In genomic region chr2:234178309-234179030, GRCh38 we compare ENCODE assay signal across 14 cellular contexts.
DNase-seq lines count a peak whose midpoint lies in the region; ATAC-seq, FAIRE-seq and TF ChIP-seq lines count a peak whose summit lies in the region.
"Had no signal": no experiment of that assay in that cellular context is flagged by ENCODE, and none has a peak within 500 bp of the region (broad histone marks: within the 10 kb centered on the region; RNA-seq: fewer than 3 reads in every experiment).

No MANE protein-coding gene starts in this region.

- intact Hi-C loops in Calu3 (cut with micrococcal nuclease; ENCODE audit: unreplicated experiment) (no loop called here), HCT116 (cut with micrococcal nuclease) (no loop called here), left lung (cut with DNase I) (no loop called here), kidney (cut with DNase I) (no loop called here)

- RAD21 ChIA-PET in HCT116 (lab: Charles Lee; ENCODE audit: low non-redundant PET in 1 of 2, low total read pairs in 2 of 2, uncharacterized antibody in 2 of 2, unreplicated experiment in 2 of 2) = interaction anchor here in 1 of 2 experiments (0.7 kb wide), 1 partner anchor 24 kb away, joined by 4 read pairs; no protein-coding TSS in a partner anchor

- H3K4me3 Mint-ChIP-seq in Calu3 (ENCODE audit: low read depth, unreplicated experiment) = no peak overlapping the region
- H3K4me3 Mint-ChIP-seq in astrocyte (ENCODE audit: unreplicated experiment) = no peak overlapping the region
- H3K4me3 Mint-ChIP-seq: effector memory CD8-positive, alpha-beta T cell; naive thymus-derived CD4-positive, alpha-beta T cell had no signal

- no peaks in the 10 kb centered on the region for H3K9me3 Mint-ChIP-seq in Calu3 (ENCODE audit: low read depth, unreplicated experiment)
- no peaks in the 10 kb centered on the region for H3K9me3 Mint-ChIP-seq in astrocyte (ENCODE audit: unreplicated experiment)
- H3K9me3 Mint-ChIP-seq: activated naive CD4-positive, alpha-beta T cell treated with anti-CD3 and anti-CD28 coated beads, Interleukin-2, amount 50 U/mL, for 72 hours; effector memory CD8-positive, alpha-beta T cell had no signal

- H3K79me2 ChIP-seq in HCT116 (ENCODE audit: insufficient read depth, low read length) = no peaks in the 10 kb centered on the region
- H3K79me2 ChIP-seq in astrocyte (ENCODE audit: insufficient read depth, low read length) = no peaks in the 10 kb centered on the region

- no peaks in the 10 kb centered on the region for H3K9me2 ChIP-seq in HCT116 (ENCODE audit: insufficient read depth)

- H3K9me3 ChIP-seq in HCT116 (ENCODE audit: control insufficient read depth in 1 of 2, insufficient read depth in 1 of 2, low read depth in 1 of 2, low read length in 2 of 2) (no peaks in the 10 kb centered on the region), astrocyte (ENCODE audit: insufficient read depth, low read depth, low read length) (no peaks in the 10 kb centered on the region), left lung (no peaks in the 10 kb centered on the region), kidney (ENCODE audit: control insufficient read depth in 1 of 2, low read length in 2 of 2) (no peaks in the 10 kb centered on the region), WERI-Rb-1 (ENCODE audit: severe bottlenecking) (no peaks in the 10 kb centered on the region)
- H3K9me3 ChIP-seq: HAP-1 had no signal

- H3K27ac ChIP-seq in HCT116 (ENCODE audit: low read depth, low read length) (no peak overlapping the region), astrocyte (ENCODE audit: low read depth, low read length) (no peak overlapping the region), left lung (no peak overlapping the region), kidney (ENCODE audit: low read depth in 2 of 2, low read length in 2 of 2) (no peak overlapping the region), WERI-Rb-1 (no peak overlapping the region)

- POLR2A ChIA-PET in HCT116 (lab: Charles Lee) = no interaction called here

- H3K9ac ChIP-seq in HCT116 (ENCODE audit: low read length) (no peak overlapping the region), astrocyte (ENCODE audit: low read length) (no peak overlapping the region), kidney (ENCODE audit: low read length in 2 of 2) (no peak overlapping the region)

- H3K27ac Mint-ChIP-seq in Calu3 (ENCODE audit: unreplicated experiment) = no peak overlapping the region
- H3K27ac Mint-ChIP-seq in astrocyte (ENCODE audit: unreplicated experiment) = peak overlapping the region; percentile 6
- H3K27ac Mint-ChIP-seq: effector memory CD8-positive, alpha-beta T cell had no signal

- H3K36me3 Mint-ChIP-seq in Calu3 (ENCODE audit: insufficient read depth, unreplicated experiment) (no peaks in the 10 kb centered on the region), astrocyte (ENCODE audit: low read depth, unreplicated experiment) (no peaks in the 10 kb centered on the region)
- H3K36me3 Mint-ChIP-seq: activated naive CD4-positive, alpha-beta T cell treated with anti-CD3 and anti-CD28 coated beads, Interleukin-2, amount 50 U/mL, for 72 hours had no signal

- H3K4me1 Mint-ChIP-seq in Calu3 (ENCODE audit: low read depth, unreplicated experiment) (peaks cover 14% of the 10 kb centered on the region), astrocyte (ENCODE audit: low read depth, unreplicated experiment) (peaks cover 5% of the 10 kb centered on the region)

- FAIRE-seq in astrocyte (lab: Jason Lieb, UNC) (no peak), kidney (lab: Jason Lieb, UNC) (no peak)

- TF ChIP-seq POLR2A in HCT116 (IDR thresholded peaks at IDR 0.05; ENCODE audit: borderline replicate concordance, extremely low read depth, insufficient read depth, insufficient read length) = no peak

- CTCF ChIA-PET in Calu3 (lab: Charles Lee) = interaction anchor here (1.0 kb wide), 1 partner anchor 25 kb away, joined by 3 read pairs; no protein-coding TSS in a partner anchor
- CTCF ChIA-PET in HCT116 (lab: Charles Lee) = interaction anchor here (0.7 kb wide), 1 partner anchor 41 kb away, joined by 4 read pairs; no protein-coding TSS in a partner anchor

- BruUV-seq in Calu3 (replicated peaks; lab: Mats Ljungman, UMichigan) (no TSS peak), HCT116 (replicated peaks; lab: Mats Ljungman, UMichigan) (no TSS peak)

- TF ChIP-seq CTCF in Calu3 (IDR thresholded peaks at IDR 0.05; ENCODE audit: unreplicated experiment) (no peak), HCT116 (IDR thresholded peaks at IDR 0.05 in 2 of 3, conservative IDR thresholded peaks at IDR 0.05 in 1 of 3; ENCODE audit: borderline replicate concordance in 1 of 3, insufficient read depth in 1 of 3, low read depth in 2 of 3, low read length in 2 of 3) (no peak), astrocyte (IDR thresholded peaks at IDR 0.05; ENCODE audit: insufficient read depth, low read depth, low read length) (no peak), left lung (IDR thresholded peaks at IDR 0.05) (no peak), kidney (IDR thresholded peaks at IDR 0.05; ENCODE audit: borderline replicate concordance, extremely low read depth, insufficient read depth) (no peak), WERI-Rb-1 (IDR thresholded peaks at IDR 0.05; ENCODE audit: low read depth, low read length) (no peak)

- H3K36me3 ChIP-seq in HCT116 (ENCODE audit: control insufficient read depth in 1 of 2, insufficient read depth in 2 of 2, low read length in 2 of 2) (no peaks in the 10 kb centered on the region), astrocyte (ENCODE audit: insufficient read depth, low read length) (no peaks in the 10 kb centered on the region), left lung (no peaks in the 10 kb centered on the region), kidney (ENCODE audit: control insufficient read depth in 1 of 2, insufficient read depth in 2 of 2, low read length in 2 of 2) (no peaks in the 10 kb centered on the region), WERI-Rb-1 (no peaks in the 10 kb centered on the region)
- H3K36me3 ChIP-seq: HAP-1 had no signal

- H3K4me2 ChIP-seq in HCT116 (ENCODE audit: low read length) = no peak overlapping the region
- peak overlapping the region; percentile 7 for H3K4me2 ChIP-seq in astrocyte (ENCODE audit: low read length)

- peak; percentile 66 for DNase-seq in Calu3
- no peak for DNase-seq in HCT116 (ENCODE audit: low read depth, low spot score)
- DNase-seq in astrocyte (ENCODE audit: low read depth) = peak; percentile 58
- peak; percentile 43 to 78 for DNase-seq in left lung
- DNase-seq in kidney = no peak
- no peak for DNase-seq in WERI-Rb-1
- DNase-seq in GDM1 (lab: John Stamatoyannopoulos, UW) = no peak
- DNase-seq: activated CD4-positive, alpha-beta T cell treated with anti-CD3 and anti-CD28 coated beads, Interleukin-2, amount 50 U/mL, for 48 hours; DMS 273 treated with DMSO at 0.1 percent for 48 hours; effector memory CD8-positive, alpha-beta T cell; naive thymus-derived CD4-positive, alpha-beta T cell had no signal

- H3K4me1 ChIP-seq in HCT116 (ENCODE audit: control insufficient read depth in 1 of 2, insufficient read depth in 2 of 2, low read length in 2 of 2) (no peaks in the 10 kb centered on the region; a peak in 1 of 4 replicates), astrocyte (ENCODE audit: insufficient read depth, low read length) (no peaks in the 10 kb centered on the region), left lung (no peaks in the 10 kb centered on the region), kidney (ENCODE audit: control insufficient read depth in 1 of 2, insufficient read depth in 1 of 2, low read depth in 1 of 2, low read length in 2 of 2) (no peaks in the 10 kb centered on the region)
- H3K4me1 ChIP-seq: HAP-1 had no signal

- H3K27me3 ChIP-seq in HCT116 (ENCODE audit: insufficient read depth, low read length) (peaks cover 23% of the 10 kb centered on the region), astrocyte (ENCODE audit: insufficient read depth, low read length) (no peaks in the 10 kb centered on the region), left lung (peaks cover 0 to 41% of the 10 kb centered on the region in 2 donors), WERI-Rb-1 (ENCODE audit: insufficient read depth, low read depth, severe bottlenecking) (no peaks in the 10 kb centered on the region)

- no peaks in the 10 kb centered on the region for H3K27me3 Mint-ChIP-seq in Calu3 (ENCODE audit: unreplicated experiment)
- no peaks in the 10 kb centered on the region for H3K27me3 Mint-ChIP-seq in astrocyte (ENCODE audit: low read depth, unreplicated experiment)

- H3K4me3 ChIP-seq in HCT116 (replicated peaks in 1 of 2; ENCODE audit: low read depth in 1 of 2, low read length in 2 of 2) (no peak overlapping the region), astrocyte (ENCODE audit: insufficient read depth, low read depth, low read length) (no peak overlapping the region), left lung (no peak overlapping the region), kidney (ENCODE audit: low read length in 2 of 2) (no peak overlapping the region), WERI-Rb-1 (ENCODE audit: low read depth, low read length) (no peak overlapping the region)
- H3K4me3 ChIP-seq: HAP-1 had no signal

- no peak overlapping the region for H2AFZ ChIP-seq in HCT116 (ENCODE audit: low read depth, low read length, poor library complexity, severe bottlenecking)
- H2AFZ ChIP-seq in astrocyte (ENCODE audit: low read depth, low read length) = no peak overlapping the region

- no peaks in the 10 kb centered on the region for H4K20me1 ChIP-seq in HCT116 (ENCODE audit: insufficient read depth)
- no peaks in the 10 kb centered on the region for H4K20me1 ChIP-seq in astrocyte (ENCODE audit: insufficient read depth, low read length)

- TF ChIP-seq RAD21 in HCT116 (IDR thresholded peaks at IDR 0.05; ENCODE audit: low read depth) = no peak

- ATAC-seq in HCT116 (peak; percentile 63), left lung (peak; percentile 94), GM21515 (IDR thresholded peaks at IDR 0.05; ENCODE audit: unreplicated experiment) (no peak)
- ATAC-seq: activated naive CD4-positive, alpha-beta T cell treated with anti-CD3 and anti-CD28 coated beads, Interleukin-2, amount 50 U/mL, for 72 hours; effector memory CD8-positive, alpha-beta T cell; naive thymus-derived CD4-positive, alpha-beta T cell had no signal

Comparison
In these comparisons a context has a peak if more than half of its experiments do, and no peak if none do; other contexts are left out.
1. DNase-seq: peak in Calu3 (single experiment), astrocyte (single experiment) and left lung (2 of 2); none in HCT116 (single experiment), kidney (single experiment), WERI-Rb-1 (single experiment) and GDM1 (single experiment).